Comparison of ENCODE assay signal across 16 cellular contexts in genomic region chr6:82862543-82862942, GRCh38.
DNase-seq lines count a peak whose midpoint lies in the region; ATAC-seq and TF ChIP-seq lines count a peak whose summit lies in the region.
"Had no signal": no experiment of that assay in that cellular context is flagged by ENCODE, and none has a peak within 500 bp of the region (broad histone marks: within the 10 kb centered on the region; RNA-seq: fewer than 3 reads in every experiment).

No MANE protein-coding gene starts in this region.

- DNase-seq in GM03348 (ENCODE audit: low spot score) (peak; percentile 61), RKO (ENCODE audit: low spot score) (peak; percentile 4), fibroblast of pulmonary artery (ENCODE audit: low read depth) (peak; percentile 44), sciatic nerve (ENCODE audit: low spot score) (no peak), WERI-Rb-1 (no peak), NCI-H187 treated with DMSO at 0.1 percent for 48 hours (lab: John Stamatoyannopoulos, UW) (no peak)
- DNase-seq in activated CD4-positive, alpha-beta T cell treated with anti-CD3 and anti-CD28 coated beads for 1 hour = no peak
- DNase-seq: activated CD8-positive, alpha-beta T cell treated with anti-CD3 and anti-CD28 coated beads for 36 hours; activated gamma-delta T cell; naive B cell; NCI-H524 treated with DMSO at 0.1 percent for 48 hours; RPMI8226; sigmoid colon; substantia nigra; T1000 had no signal

- no peak overlapping the region for H3K27ac ChIP-seq in WERI-Rb-1
- H3K27ac ChIP-seq: sigmoid colon had no signal

- intact Hi-C loops in sciatic nerve (cut with DNase I) = no loop called here

- no peaks in the 10 kb centered on the region for H3K27me3 ChIP-seq in WERI-Rb-1 (ENCODE audit: insufficient read depth, low read depth, severe bottlenecking)
- H3K27me3 ChIP-seq: sigmoid colon had no signal

- H3K4me3 ChIP-seq in fibroblast of pulmonary artery (replicated peaks; ENCODE audit: low read depth, low read length) (no peak overlapping the region), WERI-Rb-1 (ENCODE audit: low read depth, low read length) (no peak overlapping the region)
- H3K4me3 ChIP-seq: sigmoid colon had no signal

- H3K9me3 ChIP-seq in WERI-Rb-1 (ENCODE audit: severe bottlenecking) = no peaks in the 10 kb centered on the region

- ATAC-seq in sciatic nerve = peak; percentile 53
- ATAC-seq: activated CD8-positive, alpha-beta T cell treated with anti-CD3 and anti-CD28 coated beads for 36 hours; esophagus mucosa had no signal

- TF ChIP-seq CTCF in fibroblast of pulmonary artery (IDR thresholded peaks at IDR 0.05; ENCODE audit: low read length, missing control alignments) = no peak
- no peak for TF ChIP-seq CTCF in WERI-Rb-1 (IDR thresholded peaks at IDR 0.05; ENCODE audit: low read depth, low read length)

- H3K36me3 ChIP-seq in WERI-Rb-1 = no peaks in the 10 kb centered on the region
- H3K36me3 ChIP-seq: sigmoid colon had no signal

Comparison
In these comparisons a context has a peak if more than half of its experiments do, and no peak if none do; other contexts are left out.
1. DNase-seq: peak in GM03348 (single experiment), RKO (single experiment) and fibroblast of pulmonary artery (single experiment); none in sciatic nerve (single experiment), WERI-Rb-1 (single experiment), activated CD4-positive, alpha-beta T cell treated with anti-CD3 and anti-CD28 coated beads for 1 hour (single experiment) and NCI-H187 treated with DMSO at 0.1 percent for 48 hours (single experiment).